ENCODE assay signal across 8 cellular contexts in the genomic region with DNA sequence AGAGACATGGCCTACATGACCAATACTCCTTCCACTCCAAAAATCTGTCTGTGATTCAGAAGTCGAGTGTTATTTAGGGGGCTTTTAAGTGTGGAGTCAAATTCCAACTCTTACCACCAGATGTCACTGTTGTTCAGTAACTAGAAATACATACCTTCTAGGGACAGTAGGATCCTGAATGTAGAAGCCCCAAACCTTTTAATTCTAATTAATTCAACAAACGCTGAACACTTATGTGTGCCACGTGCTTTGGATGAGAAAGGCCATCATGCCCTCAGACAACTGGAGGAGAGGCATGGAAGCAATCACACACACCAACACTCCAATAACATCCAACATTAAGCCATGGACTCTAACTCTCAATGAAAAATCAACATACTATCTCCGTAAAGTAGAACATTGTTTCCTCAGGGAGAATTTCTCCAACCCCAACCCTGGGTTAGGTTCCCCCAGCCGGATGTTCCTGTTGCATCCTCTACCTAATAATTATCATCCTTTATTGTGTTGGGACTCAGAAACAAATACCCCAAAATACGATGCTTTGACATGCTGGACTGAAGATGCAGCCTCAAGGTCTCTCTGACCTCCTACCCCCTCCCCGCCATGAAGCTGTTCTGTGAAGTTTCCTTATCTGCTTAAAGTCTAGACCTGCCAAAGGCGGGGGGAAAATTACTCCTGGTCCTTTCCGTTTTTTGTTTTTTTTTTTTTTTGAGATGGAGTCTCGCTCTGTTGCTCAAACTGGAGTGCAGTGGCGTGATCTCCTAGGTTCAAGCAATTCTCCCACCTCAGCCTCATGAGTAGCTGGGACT. TPM values are rescaled to one million over a fixed set of nuclear protein-coding genes. Genes with fewer than 3 reads are reported as not detected.
DNase-seq lines count a peak whose midpoint lies in the region; ATAC-seq and TF ChIP-seq lines count a peak whose summit lies in the region.

No MANE protein-coding gene starts in this region.

- no peak for DNase-seq in activated naive CD8-positive, alpha-beta T cell treated with anti-CD3 and anti-CD28 coated beads, Interleukin-2, amount 10 ng/mL, durations not matched to agents 7 days and 5 days
- DNase-seq in activated naive CD8-positive, alpha-beta T cell treated with anti-CD3 and anti-CD28 coated beads for 36 hours: no peak
- peak; percentile 76 for DNase-seq in NCI-H2227 (lab: John Stamatoyannopoulos, UW; ENCODE audit: unreplicated experiment)
- peak; percentile 63 for DNase-seq in activated CD8-positive, alpha-beta T cell treated with anti-CD3 and anti-CD28 coated beads, Interleukin-2, amount 10 ng/mL, durations not matched to agents 7 days and 5 days
- DNase-seq in heart left ventricle: no peak
- DNase-seq in renal cortical epithelial cell (ENCODE audit: low read depth): peak; percentile 81

- peak overlapping the region in 2 of 12 donors; percentile 12 to 63 for H3K27ac ChIP-seq in heart left ventricle

- H3K4me1 ChIP-seq in heart left ventricle: peaks cover 0 to 11% (median 3%) of the 10 kb centered on the region in 12 donors

- H3K36me3 Mint-ChIP-seq in activated naive CD8-positive, alpha-beta T cell treated with anti-CD3 and anti-CD28 coated beads, Interleukin-2, amount 10 ng/mL, durations not matched to agents 7 days and 5 days: peaks cover 5% of the 10 kb centered on the region
- peaks cover 3% of the 10 kb centered on the region for H3K36me3 Mint-ChIP-seq in activated naive CD8-positive, alpha-beta T cell treated with anti-CD3 and anti-CD28 coated beads for 36 hours
- peaks cover 20% of the 10 kb centered on the region for H3K36me3 Mint-ChIP-seq in activated CD8-positive, alpha-beta T cell treated with anti-CD3 and anti-CD28 coated beads, Interleukin-2, amount 10 ng/mL, durations not matched to agents 7 days and 5 days (ENCODE audit: low read depth)

- no peaks in the 10 kb centered on the region for H3K9me3 ChIP-seq in heart left ventricle

- no peaks in the 10 kb centered on the region for H3K27me3 Mint-ChIP-seq in activated naive CD8-positive, alpha-beta T cell treated with anti-CD3 and anti-CD28 coated beads, Interleukin-2, amount 10 ng/mL, durations not matched to agents 7 days and 5 days
- no peaks in the 10 kb centered on the region for H3K27me3 Mint-ChIP-seq in activated naive CD8-positive, alpha-beta T cell treated with anti-CD3 and anti-CD28 coated beads for 36 hours
- H3K27me3 Mint-ChIP-seq in activated CD8-positive, alpha-beta T cell treated with anti-CD3 and anti-CD28 coated beads, Interleukin-2, amount 10 ng/mL, durations not matched to agents 7 days and 5 days (ENCODE audit: low read depth): no peaks in the 10 kb centered on the region

- H3K36me3 ChIP-seq in heart left ventricle: peaks cover 0 to 46% (median 36%) of the 10 kb centered on the region in 9 donors

- H3K4me3 Mint-ChIP-seq in activated naive CD8-positive, alpha-beta T cell treated with anti-CD3 and anti-CD28 coated beads, Interleukin-2, amount 10 ng/mL, durations not matched to agents 7 days and 5 days: no peak overlapping the region
- H3K4me3 Mint-ChIP-seq in activated naive CD8-positive, alpha-beta T cell treated with anti-CD3 and anti-CD28 coated beads for 36 hours: no peak overlapping the region
- no peak overlapping the region for H3K4me3 Mint-ChIP-seq in activated CD8-positive, alpha-beta T cell treated with anti-CD3 and anti-CD28 coated beads, Interleukin-2, amount 10 ng/mL, durations not matched to agents 7 days and 5 days

- CTCF ChIA-PET in activated CD8-positive, alpha-beta T cell treated with anti-CD3 and anti-CD28 coated beads, Interleukin-2, amount 10 ng/mL, durations not matched to agents 7 days and 5 days (lab: Charles Lee): interaction anchor here (0.8 to 4.7 kb wide), 8 partner anchors 12 to 113 kb away, joined by 3 to 23 read pairs (median 6); a partner anchor contains a TSS

- TF ChIP-seq POLR2A in heart left ventricle (IDR thresholded peaks at IDR 0.05): peak in 1 of 2 donors; percentile 13

- TF ChIP-seq CTCF in heart left ventricle (IDR thresholded peaks at IDR 0.05): peak; percentile 69 to 84 (median 78)

- no peaks in the 10 kb centered on the region for H3K27me3 ChIP-seq in heart left ventricle

- ATAC-seq in activated naive CD8-positive, alpha-beta T cell treated with anti-CD3 and anti-CD28 coated beads, Interleukin-2, amount 10 ng/mL, durations not matched to agents 7 days and 5 days (ENCODE audit: low read depth): peak; percentile 84
- peak; percentile 67 for ATAC-seq in HG02759 (IDR thresholded peaks at IDR 0.05; ENCODE audit: unreplicated experiment)
- ATAC-seq in activated CD8-positive, alpha-beta T cell treated with anti-CD3 and anti-CD28 coated beads, Interleukin-2, amount 10 ng/mL, durations not matched to agents 7 days and 5 days: peak; percentile 87
- ATAC-seq in heart left ventricle: peak in 3 of 4 donors; percentile 59 to 72 (median 70)
- ATAC-seq in HG03139 (IDR thresholded peaks at IDR 0.05; ENCODE audit: unreplicated experiment): no peak

- 54 to 60% (median 56%) methylated on average over 11 of the region's 11 CpGs for WGBS in heart left ventricle, 4 donors

- intact Hi-C loops in heart left ventricle (cut with DNase I): loop anchor here (1.0 to 5.0 kb wide), 8 partner anchors 46 to 101 kb away; no protein-coding TSS in a partner anchor

- H3K4me3 ChIP-seq in heart left ventricle: no peak overlapping the region

- H3K4me1 Mint-ChIP-seq in activated naive CD8-positive, alpha-beta T cell treated with anti-CD3 and anti-CD28 coated beads, Interleukin-2, amount 10 ng/mL, durations not matched to agents 7 days and 5 days: peaks cover 3% of the 10 kb centered on the region
- H3K4me1 Mint-ChIP-seq in activated naive CD8-positive, alpha-beta T cell treated with anti-CD3 and anti-CD28 coated beads for 36 hours: peaks cover 2% of the 10 kb centered on the region
- no peaks in the 10 kb centered on the region for H3K4me1 Mint-ChIP-seq in activated CD8-positive, alpha-beta T cell treated with anti-CD3 and anti-CD28 coated beads, Interleukin-2, amount 10 ng/mL, durations not matched to agents 7 days and 5 days (ENCODE audit: low read depth)

- no peaks in the 10 kb centered on the region for H3K9me3 Mint-ChIP-seq in activated naive CD8-positive, alpha-beta T cell treated with anti-CD3 and anti-CD28 coated beads, Interleukin-2, amount 10 ng/mL, durations not matched to agents 7 days and 5 days
- H3K9me3 Mint-ChIP-seq in activated naive CD8-positive, alpha-beta T cell treated with anti-CD3 and anti-CD28 coated beads for 36 hours: no peaks in the 10 kb centered on the region
- no peaks in the 10 kb centered on the region for H3K9me3 Mint-ChIP-seq in activated CD8-positive, alpha-beta T cell treated with anti-CD3 and anti-CD28 coated beads, Interleukin-2, amount 10 ng/mL, durations not matched to agents 7 days and 5 days (ENCODE audit: insufficient read depth)

- no peak overlapping the region for H3K27ac Mint-ChIP-seq in activated naive CD8-positive, alpha-beta T cell treated with anti-CD3 and anti-CD28 coated beads, Interleukin-2, amount 10 ng/mL, durations not matched to agents 7 days and 5 days
- H3K27ac Mint-ChIP-seq in activated naive CD8-positive, alpha-beta T cell treated with anti-CD3 and anti-CD28 coated beads for 36 hours: no peak overlapping the region
- H3K27ac Mint-ChIP-seq in activated CD8-positive, alpha-beta T cell treated with anti-CD3 and anti-CD28 coated beads, Interleukin-2, amount 10 ng/mL, durations not matched to agents 7 days and 5 days: no peak overlapping the region

- POLR2A ChIA-PET in activated naive CD8-positive, alpha-beta T cell treated with anti-CD3 and anti-CD28 coated beads, Interleukin-2, amount 10 ng/mL, durations not matched to agents 7 days and 5 days (lab: Charles Lee): no interaction called here
- POLR2A ChIA-PET in activated CD8-positive, alpha-beta T cell treated with anti-CD3 and anti-CD28 coated beads, Interleukin-2, amount 10 ng/mL, durations not matched to agents 7 days and 5 days (lab: Charles Lee): no interaction called here

RNA-seq across cellular contexts. Expression of a gene that starts 8.0 kb away (rescaled TPM):
- total RNA-seq in activated naive CD8-positive, alpha-beta T cell treated with anti-CD3 and anti-CD28 coated beads, Interleukin-2, amount 10 ng/mL, durations not matched to agents 7 days and 5 days: under 1 TPM in 1 of 2 experiments, not detected in 1; 0.85 TPM
- total RNA-seq in activated naive CD8-positive, alpha-beta T cell treated with anti-CD3 and anti-CD28 coated beads for 36 hours: under 1 TPM in 1 of 2 experiments, not detected in 1; 0.49 TPM
- under 1 TPM in 1 of 2 experiments, not detected in 1; 0.63 TPM for total RNA-seq in activated CD8-positive, alpha-beta T cell treated with anti-CD3 and anti-CD28 coated beads, Interleukin-2, amount 10 ng/mL, durations not matched to agents 7 days and 5 days
- 1 to 10 TPM in 1 of 9 donors, under 1 TPM in 7, not detected in 1; 0.44 to 1.4 (median 0.83) TPM for total RNA-seq in heart left ventricle
- polyA plus RNA-seq in heart left ventricle: 1 to 10 TPM in 1 of 2 donors, under 1 TPM in 1; 0.53 to 1.1 TPM
- 0.17 and 2.8 TPM in 2 replicates for total RNA-seq in renal cortical epithelial cell

RNA-seq across cellular contexts. Expression of a gene that starts 23.2 kb away (rescaled TPM):
- total RNA-seq in activated naive CD8-positive, alpha-beta T cell treated with anti-CD3 and anti-CD28 coated beads, Interleukin-2, amount 10 ng/mL, durations not matched to agents 7 days and 5 days: 10 to 100 TPM; 40.3 to 44.5 TPM
- total RNA-seq in activated naive CD8-positive, alpha-beta T cell treated with anti-CD3 and anti-CD28 coated beads for 36 hours: 10 to 100 TPM; 83.1 to 85.3 TPM
- 10 to 100 TPM; 55.3 to 57.9 TPM for total RNA-seq in activated CD8-positive, alpha-beta T cell treated with anti-CD3 and anti-CD28 coated beads, Interleukin-2, amount 10 ng/mL, durations not matched to agents 7 days and 5 days
- total RNA-seq in heart left ventricle (100 to 1,000 TPM; 170 to 353 (median 313) TPM), renal cortical epithelial cell (367 and 566 TPM in 2 replicates)
- 100 to 1,000 TPM; 291 to 497 TPM for polyA plus RNA-seq in heart left ventricle

RNA-seq across cellular contexts. Expression of a gene that starts 28.1 kb away (rescaled TPM):
- 1 to 10 TPM; 3.7 to 3.9 TPM for total RNA-seq in activated naive CD8-positive, alpha-beta T cell treated with anti-CD3 and anti-CD28 coated beads, Interleukin-2, amount 10 ng/mL, durations not matched to agents 7 days and 5 days
- 1 to 10 TPM; 2.8 to 2.9 TPM for total RNA-seq in activated naive CD8-positive, alpha-beta T cell treated with anti-CD3 and anti-CD28 coated beads for 36 hours
- total RNA-seq in activated CD8-positive, alpha-beta T cell treated with anti-CD3 and anti-CD28 coated beads, Interleukin-2, amount 10 ng/mL, durations not matched to agents 7 days and 5 days: 1 to 10 TPM; 2.3 to 2.8 TPM
- total RNA-seq in heart left ventricle (1 to 10 TPM in 4 of 9 donors, under 1 TPM in 5; 0.42 to 3.1 (median 0.67) TPM), renal cortical epithelial cell (2.9 and 16.8 TPM in 2 replicates)
- under 1 TPM; 0.22 to 0.57 TPM for polyA plus RNA-seq in heart left ventricle

Comparison
In these comparisons a context has a peak if more than half of its experiments do, and no peak if none do; other contexts are left out.
1. DNase-seq: peak in NCI-H2227 (single experiment), activated CD8-positive, alpha-beta T cell treated with anti-CD3 and anti-CD28 coated beads, Interleukin-2, amount 10 ng/mL, durations not matched to agents 7 days and 5 days (single experiment) and renal cortical epithelial cell (single experiment); none in activated naive CD8-positive, alpha-beta T cell treated with anti-CD3 and anti-CD28 coated beads, Interleukin-2, amount 10 ng/mL, durations not matched to agents 7 days and 5 days (single experiment), activated naive CD8-positive, alpha-beta T cell treated with anti-CD3 and anti-CD28 coated beads for 36 hours (single experiment) and heart left ventricle (0 of 5).